ENCODE assay signal across 15 cellular contexts in genomic region chr1:201582977-201583376, GRCh38. TPM values are rescaled to one million over a fixed set of nuclear protein-coding genes. Genes with fewer than 3 reads are reported as not detected.
A peak's percentile ranks its signal among the peaks of the same experiment; 100 is the strongest.
DNase-seq lines count a peak whose midpoint lies in the region; ATAC-seq and TF ChIP-seq lines count a peak whose summit lies in the region.
"Had no signal": no experiment of that assay in that cellular context is flagged by ENCODE, and none has a peak within 500 bp of the region (broad histone marks: within the 10 kb centered on the region; RNA-seq: fewer than 3 reads in every experiment).

No MANE protein-coding gene starts in this region.

- H3K9me3 ChIP-seq in neural cell (ENCODE audit: low read length) = no peaks in the 10 kb centered on the region
- H3K9me3 ChIP-seq: right lobe of liver had no signal

- ATAC-seq in GM21786 (IDR thresholded peaks at IDR 0.05; ENCODE audit: unreplicated experiment) = no peak

- H3K79me2 ChIP-seq in neural cell (replicated peaks; ENCODE audit: insufficient read depth, low read length) = no peaks in the 10 kb centered on the region

- no peak overlapping the region for H3K27ac ChIP-seq in coronary artery
- peak overlapping the region; percentile 55 for H3K27ac ChIP-seq in neural cell (ENCODE audit: low read length)
- H3K27ac ChIP-seq: right lobe of liver had no signal

- no peak for TF ChIP-seq EP300 in neural cell (conservative IDR thresholded peaks at IDR 0.05; ENCODE audit: poor library complexity, severe bottlenecking)

- peak overlapping the region; percentile 52 for H3K9ac ChIP-seq in neural cell (ENCODE audit: low read length)

- H3K9me2 ChIP-seq in neural cell (ENCODE audit: insufficient read depth, low read length) = no peaks in the 10 kb centered on the region

- no peaks in the 10 kb centered on the region for H3K36me3 ChIP-seq in neural cell (ENCODE audit: insufficient read depth, low read length)
- H3K36me3 ChIP-seq: brain microvascular endothelial cell, right lobe of liver had no signal

- TF ChIP-seq RAD21 in neural cell (conservative IDR thresholded peaks at IDR 0.05) = no peak

- peak overlapping the region; percentile 45 for H3K4me2 ChIP-seq in neural cell (ENCODE audit: low read length)

- peak overlapping the region; percentile 62 for H2AFZ ChIP-seq in neural cell (ENCODE audit: low read depth, low read length)

- peak; percentile 26 for DNase-seq in D341Med (ENCODE audit: low spot score)
- DNase-seq in NCI-H146 (lab: John Stamatoyannopoulos, UW) = peak; percentile 99
- DNase-seq in coronary artery (ENCODE audit: low spot score) = peak; percentile 49
- DNase-seq in RKO (ENCODE audit: low spot score) = no peak
- no peak for DNase-seq in GM20000 (ENCODE audit: low spot score)
- DNase-seq in Kasumi-1 (lab: John Stamatoyannopoulos, UW) = no peak
- DNase-seq: activated naive CD4-positive, alpha-beta T cell treated with Interleukin-2 at 50 U/mL for 16 hours; DND-41; NCI-H1048; stimulated activated CD4-positive, alpha-beta T cell treated with anti-CD3 and anti-CD28 coated beads, Interleukin-4, amount 100 ng/mL, for 24 hours; T-helper 1 cell had no signal

- H3K4me3 ChIP-seq in coronary artery (no peak overlapping the region), neural cell (ENCODE audit: low read length) (peak overlapping the region; percentile 32)
- H3K4me3 ChIP-seq: right lobe of liver had no signal

- no peaks in the 10 kb centered on the region for H3F3A ChIP-seq in neural cell (ENCODE audit: insufficient read depth, low read length, poor library complexity, severe bottlenecking)

- TF ChIP-seq CTCF in coronary artery (IDR thresholded peaks at IDR 0.05) (no peak), neural cell (IDR thresholded peaks at IDR 0.05; ENCODE audit: poor library complexity, severe bottlenecking) (no peak), GM20000 (IDR thresholded peaks at IDR 0.05; ENCODE audit: extremely low read depth, missing control alignments) (no peak)

- no peaks in the 10 kb centered on the region for H3K27me3 ChIP-seq in neural cell (ENCODE audit: insufficient read depth, low read depth, low read length)
- H3K27me3 ChIP-seq: brain microvascular endothelial cell, right lobe of liver had no signal

- H4K20me1 ChIP-seq in neural cell (ENCODE audit: insufficient read depth) = no peaks in the 10 kb centered on the region

TF ChIP-seq in neural cell, 6 proteins besides CTCF, POLR2A, EP300 and RAD21:
- peak; percentile 52 for TF ChIP-seq POLR2AphosphoS5 (IDR thresholded peaks at IDR 0.05)
- TF ChIP-seq EZH2 (IDR thresholded peaks at IDR 0.05; ENCODE audit: borderline replicate concordance, insufficient read depth, low read length, poor library complexity, severe bottlenecking) = no peak
- TF ChIP-seq, protein P1, sequence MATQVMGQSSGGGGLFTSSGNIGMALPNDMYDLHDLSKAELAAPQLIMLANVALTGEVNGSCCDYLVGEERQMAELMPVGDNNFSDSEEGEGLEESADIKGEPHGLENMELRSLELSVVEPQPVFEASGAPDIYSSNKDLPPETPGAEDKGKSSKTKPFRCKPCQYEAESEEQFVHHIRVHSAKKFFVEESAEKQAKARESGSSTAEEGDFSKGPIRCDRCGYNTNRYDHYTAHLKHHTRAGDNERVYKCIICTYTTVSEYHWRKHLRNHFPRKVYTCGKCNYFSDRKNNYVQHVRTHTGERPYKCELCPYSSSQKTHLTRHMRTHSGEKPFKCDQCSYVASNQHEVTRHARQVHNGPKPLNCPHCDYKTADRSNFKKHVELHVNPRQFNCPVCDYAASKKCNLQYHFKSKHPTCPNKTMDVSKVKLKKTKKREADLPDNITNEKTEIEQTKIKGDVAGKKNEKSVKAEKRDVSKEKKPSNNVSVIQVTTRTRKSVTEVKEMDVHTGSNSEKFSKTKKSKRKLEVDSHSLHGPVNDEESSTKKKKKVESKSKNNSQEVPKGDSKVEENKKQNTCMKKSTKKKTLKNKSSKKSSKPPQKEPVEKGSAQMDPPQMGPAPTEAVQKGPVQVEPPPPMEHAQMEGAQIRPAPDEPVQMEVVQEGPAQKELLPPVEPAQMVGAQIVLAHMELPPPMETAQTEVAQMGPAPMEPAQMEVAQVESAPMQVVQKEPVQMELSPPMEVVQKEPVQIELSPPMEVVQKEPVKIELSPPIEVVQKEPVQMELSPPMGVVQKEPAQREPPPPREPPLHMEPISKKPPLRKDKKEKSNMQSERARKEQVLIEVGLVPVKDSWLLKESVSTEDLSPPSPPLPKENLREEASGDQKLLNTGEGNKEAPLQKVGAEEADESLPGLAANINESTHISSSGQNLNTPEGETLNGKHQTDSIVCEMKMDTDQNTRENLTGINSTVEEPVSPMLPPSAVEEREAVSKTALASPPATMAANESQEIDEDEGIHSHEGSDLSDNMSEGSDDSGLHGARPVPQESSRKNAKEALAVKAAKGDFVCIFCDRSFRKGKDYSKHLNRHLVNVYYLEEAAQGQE (IDR thresholded peaks at IDR 0.05; ENCODE audit: borderline replicate concordance) = no peak
- TF ChIP-seq TAF1 (IDR thresholded peaks at IDR 0.05; ENCODE audit: low read depth) = no peak

RNA-seq across cellular contexts. Expression of gene NAV1, which starts 44.0 kb away (rescaled TPM):
- polyA plus RNA-seq in neural cell = 33.2 and 38.0 TPM in 2 replicates
- polyA minus RNA-seq in neural cell = 92.3 and 130 TPM in 2 replicates

Comparison
In these comparisons a context has a peak if more than half of its experiments do, and no peak if none do; other contexts are left out.
1. DNase-seq: peak in D341Med (single experiment), NCI-H146 (single experiment) and coronary artery (single experiment); none in RKO (single experiment), GM20000 (single experiment) and Kasumi-1 (0 of 2).